In genomic region chr4:15333692-15334633, GRCh38 we compare ENCODE assay signal across 29 cellular contexts.
A peak's percentile ranks its signal among the peaks of the same experiment; 100 is the strongest.
DNase-seq lines count a peak whose midpoint lies in the region; ATAC-seq, FAIRE-seq and TF ChIP-seq lines count a peak whose summit lies in the region.
"Had no signal": no experiment of that assay in that cellular context is flagged by ENCODE, and none has a peak within 500 bp of the region (broad histone marks: within the 10 kb centered on the region; RNA-seq: fewer than 3 reads in every experiment).

No MANE protein-coding gene starts in this region.

- H3K36me3 ChIP-seq in astrocyte (ENCODE audit: insufficient read depth, low read length) (no peaks in the 10 kb centered on the region), pancreas (no peaks in the 10 kb centered on the region)
- H3K36me3 ChIP-seq: adrenal gland, right lobe of liver had no signal

- H3K79me2 ChIP-seq in astrocyte (ENCODE audit: insufficient read depth, low read length), result no peaks in the 10 kb centered on the region
- H3K79me2 ChIP-seq: parathyroid adenoma had no signal

- ATAC-seq in HG02970 (IDR thresholded peaks at IDR 0.05; ENCODE audit: low FRiP score, unreplicated experiment), result no peak
- no peak for ATAC-seq in pancreas
- ATAC-seq in activated naive CD8-positive, alpha-beta T cell treated with anti-CD3 and anti-CD28 coated beads, Interleukin-2, amount 50 U/mL, for 24 hours, result no peak
- ATAC-seq: right lobe of liver, T-cell had no signal

- no peak overlapping the region for H3K4me2 ChIP-seq in astrocyte (ENCODE audit: low read length)
- H3K4me2 ChIP-seq: KMS-11 had no signal

- peaks cover 21% of the 10 kb centered on the region for H3K4me1 Mint-ChIP-seq in astrocyte (ENCODE audit: low read depth, unreplicated experiment)
- no peaks in the 10 kb centered on the region for H3K4me1 Mint-ChIP-seq in glutamatergic neuron (ENCODE audit: low read depth, unreplicated experiment)
- H3K4me1 Mint-ChIP-seq in activated naive CD8-positive, alpha-beta T cell treated with anti-CD3 and anti-CD28 coated beads, Interleukin-2, amount 50 U/mL, for 24 hours, result peaks cover 2% of the 10 kb centered on the region
- H3K4me1 Mint-ChIP-seq: T-cell had no signal

- H3K4me3 ChIP-seq in astrocyte (ENCODE audit: insufficient read depth, low read depth, low read length), result no peak overlapping the region
- no peak overlapping the region for H3K4me3 ChIP-seq in pancreas
- H3K4me3 ChIP-seq: adrenal gland, right lobe of liver, testis had no signal

- H3K27me3 ChIP-seq in astrocyte (ENCODE audit: insufficient read depth, low read length) (no peaks in the 10 kb centered on the region), pancreas (no peaks in the 10 kb centered on the region)
- H3K27me3 ChIP-seq: adrenal gland, right lobe of liver, testis had no signal

- H3K9me3 ChIP-seq in astrocyte (ENCODE audit: insufficient read depth, low read depth, low read length) (no peaks in the 10 kb centered on the region), pancreas (no peaks in the 10 kb centered on the region)
- H3K9me3 ChIP-seq: adrenal gland, right lobe of liver, testis had no signal

- DNase-seq in EH (ENCODE audit: low read depth), result peak; percentile 44
- DNase-seq in M059J (ENCODE audit: low read depth), result peak; percentile 77
- DNase-seq in astrocyte (ENCODE audit: low read depth), result peak; percentile 40
- DNase-seq in kidney tubule cell (ENCODE audit: low spot score), result peak; percentile 77
- DNase-seq in glutamatergic neuron, result no peak
- DNase-seq in pancreas, result no peak
- no peak for DNase-seq in activated naive CD8-positive, alpha-beta T cell treated with anti-CD3 and anti-CD28 coated beads, Interleukin-2, amount 50 U/mL, for 24 hours
- DNase-seq: ACHN; activated CD8-positive, alpha-beta memory T cell treated with anti-CD3 and anti-CD28 coated beads, Interleukin-2, amount 50 U/mL, for 4 hours; activated effector memory CD4-positive, alpha-beta T cell treated with Interleukin-2 at 50 U/mL for 16 hours; adrenal gland; foreskin melanocyte; GDM1; GOT3; mammary epithelial cell; NCI-H1417; NCI-H2107; OCI-M1; right lobe of liver; SHP77 treated with DMSO at 0.1 percent for 48 hours; T-cell; testis had no signal

- H3K27ac ChIP-seq in astrocyte (ENCODE audit: low read depth, low read length), result no peak overlapping the region
- no peak overlapping the region for H3K27ac ChIP-seq in pancreas
- H3K27ac ChIP-seq: adrenal gland, C4-2B, KMS-11, parathyroid adenoma, right lobe of liver, testis had no signal

- H3K4me3 Mint-ChIP-seq in astrocyte (ENCODE audit: unreplicated experiment) (no peak overlapping the region), glutamatergic neuron (ENCODE audit: unreplicated experiment) (no peak overlapping the region)
- no peak overlapping the region for H3K4me3 Mint-ChIP-seq in activated naive CD8-positive, alpha-beta T cell treated with anti-CD3 and anti-CD28 coated beads, Interleukin-2, amount 50 U/mL, for 24 hours
- H3K4me3 Mint-ChIP-seq: dendritic cell treated with granulocyte-macrophage colony-stimulating factor and Interleukin-4, amounts not matched to agents 40 ng/mL and 50 ng/mL, for 4 days; T-cell had no signal

- intact Hi-C loops in pancreas (cut with DNase I), result no loop called here

- H3K36me3 Mint-ChIP-seq in astrocyte (ENCODE audit: low read depth, unreplicated experiment) (peaks cover 3% of the 10 kb centered on the region), glutamatergic neuron (ENCODE audit: unreplicated experiment) (no peaks in the 10 kb centered on the region)
- H3K36me3 Mint-ChIP-seq in activated naive CD8-positive, alpha-beta T cell treated with anti-CD3 and anti-CD28 coated beads, Interleukin-2, amount 50 U/mL, for 24 hours (ENCODE audit: low read depth), result no peaks in the 10 kb centered on the region
- H3K36me3 Mint-ChIP-seq: T-cell had no signal

- H4K20me1 ChIP-seq in astrocyte (ENCODE audit: insufficient read depth, low read length), result no peaks in the 10 kb centered on the region

- TF ChIP-seq CTCF in astrocyte (IDR thresholded peaks at IDR 0.05; ENCODE audit: insufficient read depth, low read depth, low read length) (no peak), glutamatergic neuron (IDR thresholded peaks at IDR 0.05; ENCODE audit: partially characterized antibody, unreplicated experiment) (no peak), pancreas (IDR thresholded peaks at IDR 0.05) (no peak)

- FAIRE-seq in astrocyte (lab: Jason Lieb, UNC) (peak; percentile 9), pancreas (lab: Jason Lieb, UNC) (no peak)
- FAIRE-seq: D721Med, keratinocyte had no signal

- H3K27ac Mint-ChIP-seq in astrocyte (ENCODE audit: unreplicated experiment) (peak overlapping the region; percentile 55), glutamatergic neuron (ENCODE audit: unreplicated experiment) (no peak overlapping the region)
- no peak overlapping the region for H3K27ac Mint-ChIP-seq in activated naive CD8-positive, alpha-beta T cell treated with anti-CD3 and anti-CD28 coated beads, Interleukin-2, amount 50 U/mL, for 24 hours
- H3K27ac Mint-ChIP-seq: dendritic cell treated with granulocyte-macrophage colony-stimulating factor and Interleukin-4, amounts not matched to agents 40 ng/mL and 50 ng/mL, for 4 days; T-cell had no signal

- no peaks in the 10 kb centered on the region for H3K27me3 Mint-ChIP-seq in astrocyte (ENCODE audit: low read depth, unreplicated experiment)
- no peaks in the 10 kb centered on the region for H3K27me3 Mint-ChIP-seq in glutamatergic neuron (ENCODE audit: unreplicated experiment)
- no peaks in the 10 kb centered on the region for H3K27me3 Mint-ChIP-seq in activated naive CD8-positive, alpha-beta T cell treated with anti-CD3 and anti-CD28 coated beads, Interleukin-2, amount 50 U/mL, for 24 hours
- H3K27me3 Mint-ChIP-seq: dendritic cell treated with granulocyte-macrophage colony-stimulating factor and Interleukin-4, amounts not matched to agents 40 ng/mL and 50 ng/mL, for 4 days; T-cell had no signal

- peaks cover 9% of the 10 kb centered on the region for H3K4me1 ChIP-seq in astrocyte (ENCODE audit: insufficient read depth, low read length)
- H3K4me1 ChIP-seq in pancreas, result no peaks in the 10 kb centered on the region
- H3K4me1 ChIP-seq: adrenal gland, parathyroid adenoma, right lobe of liver, testis had no signal

- no peak overlapping the region for H3K9ac ChIP-seq in astrocyte (ENCODE audit: low read length)
- H3K9ac ChIP-seq: KMS-11, parathyroid adenoma had no signal

- H3K9me3 Mint-ChIP-seq in astrocyte (ENCODE audit: unreplicated experiment) (no peaks in the 10 kb centered on the region), glutamatergic neuron (ENCODE audit: unreplicated experiment) (no peaks in the 10 kb centered on the region)
- H3K9me3 Mint-ChIP-seq in activated naive CD8-positive, alpha-beta T cell treated with anti-CD3 and anti-CD28 coated beads, Interleukin-2, amount 50 U/mL, for 24 hours, result no peaks in the 10 kb centered on the region
- H3K9me3 Mint-ChIP-seq: dendritic cell treated with granulocyte-macrophage colony-stimulating factor and Interleukin-4, amounts not matched to agents 40 ng/mL and 50 ng/mL, for 4 days had no signal

- WGBS in pancreas, 2 donors, result 59 to 78% methylated on average over 3 of the region's 3 CpGs

- no peak overlapping the region for H2AFZ ChIP-seq in astrocyte (ENCODE audit: low read depth, low read length)
- H2AFZ ChIP-seq: parathyroid adenoma had no signal

Comparison
In these comparisons a context has a peak if more than half of its experiments do, and no peak if none do; other contexts are left out.
1. DNase-seq: peak in EH (single experiment), M059J (single experiment), astrocyte (single experiment) and kidney tubule cell (single experiment); none in glutamatergic neuron (single experiment), pancreas (0 of 6) and activated naive CD8-positive, alpha-beta T cell treated with anti-CD3 and anti-CD28 coated beads, Interleukin-2, amount 50 U/mL, for 24 hours (single experiment).